Comparison of ENCODE assay signal across 29 cellular contexts in genomic region chrX:116278819-116279218, GRCh38.
"Had no signal": no experiment of that assay in that cellular context is flagged by ENCODE, and none has a peak within 500 bp of the region (broad histone marks: within the 10 kb centered on the region; RNA-seq: fewer than 3 reads in every experiment).

No MANE protein-coding gene starts in this region.

- H3K9ac ChIP-seq: KMS-11 had no signal

- H3K9me3 Mint-ChIP-seq: activated CD4-positive, alpha-beta memory T cell treated with anti-CD3 and anti-CD28 coated beads, Interleukin-2, amount 10 ng/mL, durations not matched to agents 7 days and 5 days; activated naive CD8-positive, alpha-beta T cell treated with anti-CD3 and anti-CD28 coated beads, Interleukin-2, amount 10 ng/mL, durations not matched to agents 7 days and 5 days; activated T-helper 2 cell treated with anti-CD3 and anti-CD28 coated beads, Interferon-gamma antibody, Interleukin-2, Interleukin-4, amounts not matched to agents 10 μg/mL and 5 μg/mL and 100 μg/mL, durations not matched to agents 14 hours and 24 hours and 36 hours had no signal

- H3K27me3 Mint-ChIP-seq: activated CD4-positive, alpha-beta memory T cell treated with anti-CD3 and anti-CD28 coated beads, Interleukin-2, amount 10 ng/mL, durations not matched to agents 7 days and 5 days; activated CD4-positive, alpha-beta T cell treated with anti-CD3 and anti-CD28 coated beads for 36 hours; activated naive CD4-positive, alpha-beta T cell treated with anti-CD3 and anti-CD28 coated beads, Interleukin-2, amount 10 ng/mL, durations not matched to agents 7 days and 5 days; activated naive CD8-positive, alpha-beta T cell treated with anti-CD3 and anti-CD28 coated beads, Interleukin-2, amount 10 ng/mL, durations not matched to agents 7 days and 5 days; T-helper 17 cell had no signal

- H3K27me3 ChIP-seq: adrenal gland, body of pancreas, SJSA1 had no signal

- H3K4me3 ChIP-seq: adrenal gland, body of pancreas, SJSA1 had no signal

- H3K36me3 Mint-ChIP-seq: activated naive CD4-positive, alpha-beta T cell treated with anti-CD3 and anti-CD28 coated beads, Interleukin-2, amount 10 ng/mL, durations not matched to agents 7 days and 5 days; activated naive CD8-positive, alpha-beta T cell treated with anti-CD3 and anti-CD28 coated beads, Interleukin-2, amount 10 ng/mL, durations not matched to agents 7 days and 5 days had no signal

- H3K27ac Mint-ChIP-seq: activated CD4-positive, alpha-beta memory T cell treated with anti-CD3 and anti-CD28 coated beads, Interleukin-2, amount 10 ng/mL, durations not matched to agents 7 days and 5 days; activated CD4-positive, alpha-beta T cell treated with anti-CD3 and anti-CD28 coated beads for 36 hours; activated naive CD4-positive, alpha-beta T cell treated with anti-CD3 and anti-CD28 coated beads, Interleukin-2, amount 10 ng/mL, durations not matched to agents 7 days and 5 days; activated naive CD8-positive, alpha-beta T cell treated with anti-CD3 and anti-CD28 coated beads, Interleukin-2, amount 10 ng/mL, durations not matched to agents 7 days and 5 days; activated T-cell treated with anti-CD3 and anti-CD28 coated beads, Interleukin-2, amount 50 U/mL, for 72 hours; activated T-helper 2 cell treated with anti-CD3 and anti-CD28 coated beads, Interferon-gamma antibody, Interleukin-2, Interleukin-4, amounts not matched to agents 10 μg/mL and 5 μg/mL and 100 μg/mL, durations not matched to agents 14 hours and 24 hours and 36 hours; T-helper 17 cell had no signal

- H3K36me3 ChIP-seq: adrenal gland, SJSA1, WERI-Rb-1 had no signal

- H3K4me2 ChIP-seq: KMS-11 had no signal

- DNase-seq: activated CD4-positive, alpha-beta memory T cell treated with anti-CD3 and anti-CD28 coated beads, Interleukin-2, amount 10 ng/mL, durations not matched to agents 7 days and 5 days; activated CD4-positive, alpha-beta T cell treated with anti-CD3 and anti-CD28 coated beads for 36 hours; activated CD4-positive, alpha-beta T cell treated with anti-CD3 and anti-CD28 coated beads, Interleukin-2, amount 50 U/mL, for 1 hour; activated CD8-positive, alpha-beta memory T cell treated with anti-CD3 and anti-CD28 coated beads, Interleukin-2, amount 50 U/mL, for 4 hours; activated gamma-delta T cell treated with Interleukin-2 at 50 U/mL for 16 hours; activated naive CD4-positive, alpha-beta T cell treated with anti-CD3 and anti-CD28 coated beads, Interleukin-2, amount 10 ng/mL, durations not matched to agents 7 days and 5 days; activated naive CD8-positive, alpha-beta T cell treated with anti-CD3 and anti-CD28 coated beads, Interleukin-2, amount 10 ng/mL, durations not matched to agents 7 days and 5 days; activated T-cell treated with anti-CD3 and anti-CD28 coated beads, Interleukin-2, amount 50 U/mL, for 72 hours; adrenal gland; aorta; body of pancreas; central memory CD4-positive, alpha-beta T cell; NCI-H1092 treated with DMSO at 0.1 percent for 48 hours; NCI-H1417 treated with DMSO at 0.1 percent for 48 hours; NCI-H1694; NCI-H2029 treated with DMSO at 0.1 percent for 48 hours; NCI-H345; NCI-H510A; PC-3; SHP77; T-helper 17 cell; T-helper 9 cell; WERI-Rb-1 had no signal

- H3K27ac ChIP-seq: adrenal gland, body of pancreas, KMS-11, SJSA1, WERI-Rb-1 had no signal

- H3K9me3 ChIP-seq: adrenal gland, body of pancreas, SJSA1 had no signal

- H3K4me1 Mint-ChIP-seq: activated CD4-positive, alpha-beta memory T cell treated with anti-CD3 and anti-CD28 coated beads, Interleukin-2, amount 10 ng/mL, durations not matched to agents 7 days and 5 days; activated CD4-positive, alpha-beta T cell treated with anti-CD3 and anti-CD28 coated beads for 36 hours; activated naive CD4-positive, alpha-beta T cell treated with anti-CD3 and anti-CD28 coated beads, Interleukin-2, amount 10 ng/mL, durations not matched to agents 7 days and 5 days; activated naive CD8-positive, alpha-beta T cell treated with anti-CD3 and anti-CD28 coated beads, Interleukin-2, amount 10 ng/mL, durations not matched to agents 7 days and 5 days; T-helper 17 cell had no signal

- H3K4me3 Mint-ChIP-seq: activated CD4-positive, alpha-beta memory T cell treated with anti-CD3 and anti-CD28 coated beads, Interleukin-2, amount 10 ng/mL, durations not matched to agents 7 days and 5 days; activated CD4-positive, alpha-beta T cell treated with anti-CD3 and anti-CD28 coated beads for 36 hours; activated naive CD4-positive, alpha-beta T cell treated with anti-CD3 and anti-CD28 coated beads, Interleukin-2, amount 10 ng/mL, durations not matched to agents 7 days and 5 days; activated naive CD8-positive, alpha-beta T cell treated with anti-CD3 and anti-CD28 coated beads, Interleukin-2, amount 10 ng/mL, durations not matched to agents 7 days and 5 days; activated T-cell treated with anti-CD3 and anti-CD28 coated beads, Interleukin-2, amount 50 U/mL, for 72 hours; T-helper 17 cell had no signal

- FAIRE-seq: bronchial epithelial cell, RCC 7860 had no signal

- H3K4me1 ChIP-seq: adrenal gland, body of pancreas had no signal

- ATAC-seq: activated CD4-positive, alpha-beta T cell treated with anti-CD3 and anti-CD28 coated beads for 36 hours; activated T-cell treated with anti-CD3 and anti-CD28 coated beads, Interleukin-2, amount 50 U/mL, for 72 hours; body of pancreas; PC-3; SK-N-SH treated with all-trans-retinoic acid at 6 μM for 48 hours; T-helper 17 cell had no signal
